14 cellular contexts compared by ENCODE assay signal in the genomic region with DNA sequence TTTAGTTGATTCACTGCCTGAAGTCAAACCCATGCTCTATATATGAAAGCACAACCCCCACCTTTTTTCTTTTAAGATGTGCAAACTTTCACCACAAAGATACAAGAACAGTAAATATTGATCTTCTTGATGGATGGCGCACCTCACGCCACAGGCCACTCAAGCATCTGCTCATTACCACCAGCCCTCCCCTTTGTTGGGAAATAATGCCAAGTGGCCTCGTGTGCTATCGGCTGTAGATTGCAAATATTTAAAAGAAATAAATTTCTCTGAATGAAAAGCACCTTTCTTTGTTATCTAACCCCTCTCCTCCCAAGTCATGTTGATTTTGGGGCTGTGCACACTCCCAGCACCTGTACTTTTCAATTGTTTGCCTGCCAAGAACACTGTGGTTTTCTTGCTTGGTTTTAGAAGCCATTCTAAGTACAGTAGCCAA.
DNase-seq lines count a peak whose midpoint lies in the region; ATAC-seq and TF ChIP-seq lines count a peak whose summit lies in the region.
"Had no signal": no experiment of that assay in that cellular context is flagged by ENCODE, and none has a peak within 500 bp of the region (broad histone marks: within the 10 kb centered on the region; RNA-seq: fewer than 3 reads in every experiment).

No MANE protein-coding gene starts in this region.

- no peak for ATAC-seq in CD4-positive, alpha-beta T cell (ENCODE audit: poor library complexity)
- ATAC-seq in T-cell (replicated peaks in 1 of 4) (peak in 1 of 4 experiments; percentile 82), HG02981 (IDR thresholded peaks at IDR 0.05; ENCODE audit: unreplicated experiment) (no peak), HG03039 (IDR thresholded peaks at IDR 0.05; ENCODE audit: unreplicated experiment) (no peak)
- ATAC-seq: left ventricle myocardium superior had no signal

- H3K4me1 Mint-ChIP-seq in CD4-positive, alpha-beta T cell (ENCODE audit: low read depth): peaks cover 19% of the 10 kb centered on the region
- peaks cover 23 to 41% (median 28%) of the 10 kb centered on the region in 3 donors for H3K4me1 Mint-ChIP-seq in T-cell

- H3K4me3 Mint-ChIP-seq in CD4-positive, alpha-beta T cell: peak overlapping the region; percentile 11
- H3K4me3 Mint-ChIP-seq in T-cell: peak overlapping the region in 1 of 3 donors; percentile 42
- H3K4me3 Mint-ChIP-seq: CD4-positive, alpha-beta memory T cell; naive B cell had no signal

- no peak for TF ChIP-seq CTCF in CD4-positive, alpha-beta T cell (IDR thresholded peaks at IDR 0.05)
- TF ChIP-seq CTCF in KMS-11 (conservative IDR thresholded peaks at IDR 0.05; ENCODE audit: low read depth, low read length): no peak
- no peak for TF ChIP-seq CTCF in spleen (IDR thresholded peaks at IDR 0.05 in 8 of 11, conservative IDR thresholded peaks at IDR 0.05 in 3 of 11)

- H4K20me1 ChIP-seq in KMS-11 (ENCODE audit: insufficient read depth): no peaks in the 10 kb centered on the region

- peaks cover 38% of the 10 kb centered on the region for H3K4me1 ChIP-seq in KMS-11 (ENCODE audit: low read depth, poor library complexity, severe bottlenecking)
- H3K4me1 ChIP-seq in spleen: peaks cover 0 to 3% (median 0%) of the 10 kb centered on the region in 6 donors

- no peaks in the 10 kb centered on the region for H3K27me3 Mint-ChIP-seq in CD4-positive, alpha-beta T cell
- no peaks in the 10 kb centered on the region for H3K27me3 Mint-ChIP-seq in T-cell
- H3K27me3 Mint-ChIP-seq: CD4-positive, alpha-beta memory T cell; naive B cell had no signal

- POLR2A ChIA-PET in CD4-positive, alpha-beta T cell (lab: Charles Lee): no interaction called here
- POLR2A ChIA-PET in T-cell (lab: Charles Lee): no interaction called here

- no peaks in the 10 kb centered on the region for H3K36me3 Mint-ChIP-seq in CD4-positive, alpha-beta T cell (ENCODE audit: low read depth)
- H3K36me3 Mint-ChIP-seq in T-cell: peaks cover 7% of the 10 kb centered on the region

- H3K9me3 Mint-ChIP-seq in CD4-positive, alpha-beta T cell: peaks cover 2% of the 10 kb centered on the region
- peaks cover 0 to 7% (median 0%) of the 10 kb centered on the region in 3 donors for H3K9me3 Mint-ChIP-seq in T-cell

- H3K79me2 ChIP-seq in KMS-11 (ENCODE audit: insufficient read depth, low read depth): no peaks in the 10 kb centered on the region

- DNase-seq in CD4-positive, alpha-beta T cell: no peak
- DNase-seq in NCI-H2107 (lab: John Stamatoyannopoulos, UW) (peak; percentile 72), T-cell (no peak), GM03348 (ENCODE audit: low spot score) (no peak), spleen (no peak)
- DNase-seq: activated CD4-positive, alpha-beta T cell treated with anti-CD3 and anti-CD28 coated beads for 1 hour; GOT3; left ventricle myocardium superior; MV-4-11; naive B cell had no signal

- H3K9ac ChIP-seq in KMS-11: no peak overlapping the region

- H3K27me3 ChIP-seq in CD4-positive, alpha-beta T cell (ENCODE audit: control insufficient read depth, insufficient read depth, low read length): no peaks in the 10 kb centered on the region
- H3K27me3 ChIP-seq in KMS-11 (ENCODE audit: insufficient read depth, low read depth): no peaks in the 10 kb centered on the region
- H3K27me3 ChIP-seq in spleen (replicated peaks in 1 of 7): no peaks in the 10 kb centered on the region

- intact Hi-C loops in CD4-positive, alpha-beta T cell (cut with DNase I, micrococcal nuclease): no loop called here
- intact Hi-C loops in spleen (cut with DNase I; ENCODE audit: low total_unique reads): no loop called here

- peak overlapping the region; percentile 8 for H3K27ac Mint-ChIP-seq in CD4-positive, alpha-beta T cell
- peak overlapping the region; percentile 53 to 67 for H3K27ac Mint-ChIP-seq in T-cell

- TF ChIP-seq POLR2A in spleen (IDR thresholded peaks at IDR 0.05): no peak

- CTCF ChIA-PET in CD4-positive, alpha-beta T cell (lab: Charles Lee): no interaction called here
- CTCF ChIA-PET in T-cell (lab: Charles Lee): no interaction called here

- H3K4me3 ChIP-seq in KMS-11 (IDR thresholded peaks at IDR 0.05; ENCODE audit: insufficient read depth, low read depth, low read length) (no peak overlapping the region), spleen (no peak overlapping the region)

- H3K36me3 ChIP-seq in KMS-11 (ENCODE audit: insufficient read depth) (no peaks in the 10 kb centered on the region), spleen (peaks cover 0 to 7% (median 0%) of the 10 kb centered on the region in 6 donors)

- WGBS in spleen, 5 donors: 85 to 93% (median 88%) methylated on average over 4 of the region's 4 CpGs

- H3K4me2 ChIP-seq in KMS-11: peak overlapping the region; percentile 71

- no peak overlapping the region for H2AFZ ChIP-seq in KMS-11 (ENCODE audit: low read depth)

- H3K9me3 ChIP-seq in CD4-positive, alpha-beta T cell (ENCODE audit: control insufficient read depth, low read length): no peaks in the 10 kb centered on the region
- peaks cover 0 to 13% (median 4%) of the 10 kb centered on the region in 8 donors for H3K9me3 ChIP-seq in spleen

- peak overlapping the region; percentile 5 for H3K27ac ChIP-seq in CD4-positive, alpha-beta T cell (ENCODE audit: low read depth, low read length)
- H3K27ac ChIP-seq in KMS-11: peak overlapping the region; percentile 56
- H3K27ac ChIP-seq in spleen: no peak overlapping the region

Comparison
In these comparisons a context has a peak if more than half of its experiments do, and no peak if none do; other contexts are left out.
1. H3K27ac ChIP-seq: peak in CD4-positive, alpha-beta T cell (single experiment) and KMS-11 (single experiment); none in spleen (0 of 8).